ENCODE assay signal across 18 cellular contexts in the genomic region with DNA sequence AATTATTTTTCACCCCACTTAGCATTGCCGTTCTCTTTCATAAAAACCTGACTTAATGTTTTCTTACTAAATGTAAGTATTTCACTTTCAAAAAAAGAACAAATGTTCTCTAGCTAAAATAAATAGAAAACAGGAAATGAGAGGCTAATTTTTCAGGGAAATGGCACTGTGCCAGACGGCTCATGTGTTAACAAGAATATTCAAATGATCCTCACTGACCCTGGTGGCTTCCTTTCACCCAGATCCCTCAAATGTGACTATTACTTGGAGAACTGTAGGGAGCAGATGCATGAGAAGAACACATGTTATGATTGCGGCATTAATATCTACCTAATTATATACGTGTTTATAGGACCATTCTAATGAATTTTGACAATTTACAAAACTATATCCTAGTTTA.
DNase-seq lines count a peak whose midpoint lies in the region; ATAC-seq and TF ChIP-seq lines count a peak whose summit lies in the region.
"Had no signal": no experiment of that assay in that cellular context is flagged by ENCODE, and none has a peak within 500 bp of the region (broad histone marks: within the 10 kb centered on the region; RNA-seq: fewer than 3 reads in every experiment).

No MANE protein-coding gene starts in this region.

- H3K36me3 ChIP-seq in right lobe of liver, result no peaks in the 10 kb centered on the region
- no peaks in the 10 kb centered on the region for H3K36me3 ChIP-seq in CD4-positive, alpha-beta memory T cell (ENCODE audit: insufficient read depth, low read length)
- H3K36me3 ChIP-seq in esophagus squamous epithelium, result no peaks in the 10 kb centered on the region

- H3K36me3 Mint-ChIP-seq in CD4-positive, alpha-beta memory T cell, result no peaks in the 10 kb centered on the region
- H3K36me3 Mint-ChIP-seq: CD4-positive, CD25-positive, alpha-beta regulatory T cell had no signal

- peak; percentile 22 to 60 (median 32) for ATAC-seq in right lobe of liver
- ATAC-seq: A549, PC-3 had no signal

- TF ChIP-seq CTCF in right lobe of liver (IDR thresholded peaks at IDR 0.05) (no peak), esophagus squamous epithelium (IDR thresholded peaks at IDR 0.05) (no peak)

- CTCF ChIA-PET in CD4-positive, alpha-beta memory T cell (lab: Charles Lee; ENCODE audit: partially characterized antibody), result no interaction called here

- no peaks in the 10 kb centered on the region for H3K27me3 ChIP-seq in right lobe of liver
- no peaks in the 10 kb centered on the region for H3K27me3 ChIP-seq in CD4-positive, alpha-beta memory T cell (ENCODE audit: insufficient read depth, low read length)
- no peaks in the 10 kb centered on the region for H3K27me3 ChIP-seq in esophagus squamous epithelium

- TF ChIP-seq POLR2A in right lobe of liver (IDR thresholded peaks at IDR 0.05) (no peak), esophagus squamous epithelium (IDR thresholded peaks at IDR 0.05) (no peak)

- no peaks in the 10 kb centered on the region for H3K4me1 ChIP-seq in right lobe of liver
- H3K4me1 ChIP-seq in CD4-positive, alpha-beta memory T cell (ENCODE audit: insufficient read depth, low read length), result no peaks in the 10 kb centered on the region
- no peaks in the 10 kb centered on the region for H3K4me1 ChIP-seq in esophagus squamous epithelium
- H3K4me1 ChIP-seq: A549 had no signal

- H3K4me1 Mint-ChIP-seq in CD4-positive, alpha-beta memory T cell, result no peaks in the 10 kb centered on the region
- H3K4me1 Mint-ChIP-seq: CD4-positive, CD25-positive, alpha-beta regulatory T cell had no signal

- H3K27ac Mint-ChIP-seq in CD4-positive, alpha-beta memory T cell, result no peak overlapping the region
- H3K27ac Mint-ChIP-seq: CD4-positive, CD25-positive, alpha-beta regulatory T cell had no signal

- H3K4me3 ChIP-seq in right lobe of liver (no peak overlapping the region), esophagus squamous epithelium (no peak overlapping the region)
- no peak overlapping the region for H3K4me3 ChIP-seq in CD4-positive, alpha-beta memory T cell (ENCODE audit: low read length in 2 of 2)
- H3K4me3 ChIP-seq: A549, GM23248 had no signal

- 41% methylated on average over 4 of the region's 4 CpGs for WGBS in right lobe of liver (ENCODE audit: insufficient coverage, low coverage, low lambda C conversion rate, missing lambda C conversion rate)
- WGBS in esophagus squamous epithelium, 2 donors, result 44 to 51% methylated on average over 4 of the region's 4 CpGs

- POLR2A ChIA-PET in CD4-positive, alpha-beta memory T cell (lab: Charles Lee; ENCODE audit: partially characterized antibody), result no interaction called here

- H3K27ac ChIP-seq in right lobe of liver (peak overlapping the region in 1 of 3 donors; percentile 1), esophagus squamous epithelium (no peak overlapping the region)
- no peak overlapping the region for H3K27ac ChIP-seq in CD4-positive, alpha-beta memory T cell (ENCODE audit: low read depth, low read length)
- H3K27ac ChIP-seq: A549, GM23248, KMS-11 had no signal

- no peak overlapping the region for H3K4me3 Mint-ChIP-seq in CD4-positive, alpha-beta memory T cell
- H3K4me3 Mint-ChIP-seq: CD4-positive, CD25-positive, alpha-beta regulatory T cell had no signal

- peaks cover 0 to 17% (median 5%) of the 10 kb centered on the region in 8 donors for H3K9me3 Mint-ChIP-seq in CD4-positive, alpha-beta memory T cell

- intact Hi-C loops in right lobe of liver (cut with DNase I), result no loop called here
- intact Hi-C loops in CD4-positive, alpha-beta memory T cell (cut with micrococcal nuclease), result no loop called here
- intact Hi-C loops in esophagus squamous epithelium (cut with DNase I), result no loop called here

- DNase-seq in NCI-H510A (lab: John Stamatoyannopoulos, UW) (peak; percentile 11), NCI-H510A treated with DMSO at 0.1 percent for 48 hours (lab: John Stamatoyannopoulos, UW) (no peak), H4 (ENCODE audit: low spot score) (peak; percentile 11), SHP77 (lab: John Stamatoyannopoulos, UW) (peak; percentile 51 to 54), right lobe of liver (no peak), esophagus squamous epithelium (lab: John Stamatoyannopoulos, UW) (no peak)
- DNase-seq in CD4-positive, alpha-beta memory T cell, result no peak
- no peak for DNase-seq in activated CD8-positive, alpha-beta memory T cell treated with anti-CD3 and anti-CD28 coated beads, Interleukin-2, amount 50 U/mL, for 48 hours
- DNase-seq: AML-193; CD4-positive, CD25-positive, alpha-beta regulatory T cell; GM23248; MM.1S; NCI-H1436; NCI-H2171; NCI-H446 treated with DMSO at 0.1 percent for 48 hours; PC-3 had no signal

- H3K9me3 ChIP-seq in right lobe of liver (peaks cover 0 to 6% (median 0%) of the 10 kb centered on the region in 4 donors), esophagus squamous epithelium (no peaks in the 10 kb centered on the region)
- no peaks in the 10 kb centered on the region for H3K9me3 ChIP-seq in CD4-positive, alpha-beta memory T cell (ENCODE audit: control insufficient read depth in 1 of 2, low read length in 2 of 2)
- H3K9me3 ChIP-seq: A549 had no signal

- no peaks in the 10 kb centered on the region for H3K27me3 Mint-ChIP-seq in CD4-positive, alpha-beta memory T cell
- H3K27me3 Mint-ChIP-seq: CD4-positive, CD25-positive, alpha-beta regulatory T cell had no signal

Comparison
In these comparisons a context has a peak if more than half of its experiments do, and no peak if none do; other contexts are left out.
1. DNase-seq: peak in NCI-H510A (single experiment), H4 (single experiment) and SHP77 (2 of 2); none in NCI-H510A treated with DMSO at 0.1 percent for 48 hours (single experiment), right lobe of liver (0 of 3), CD4-positive, alpha-beta memory T cell (0 of 5), esophagus squamous epithelium (single experiment) and activated CD8-positive, alpha-beta memory T cell treated with anti-CD3 and anti-CD28 coated beads, Interleukin-2, amount 50 U/mL, for 48 hours (single experiment).